ENCODE assay signal across 22 cellular contexts in genomic region chr10:128080231-128080630, GRCh38. TPM values are rescaled to one million over a fixed set of nuclear protein-coding genes. Genes with fewer than 3 reads are reported as not detected.
A peak's percentile ranks its signal among the peaks of the same experiment; 100 is the strongest.
DNase-seq lines count a peak whose midpoint lies in the region; ATAC-seq and TF ChIP-seq lines count a peak whose summit lies in the region.
"Had no signal": no experiment of that assay in that cellular context is flagged by ENCODE, and none has a peak within 500 bp of the region (broad histone marks: within the 10 kb centered on the region; RNA-seq: fewer than 3 reads in every experiment).

No MANE protein-coding gene starts in this region.

- peaks cover 17% of the 10 kb centered on the region for H3K9me3 ChIP-seq in neutrophil
- H3K9me3 ChIP-seq: SJCRH30 had no signal

- no peak overlapping the region for H3K4me3 Mint-ChIP-seq in activated naive CD8-positive, alpha-beta T cell treated with anti-CD3 and anti-CD28 coated beads, Interleukin-2, amount 10 ng/mL, durations not matched to agents 7 days and 5 days
- H3K4me3 Mint-ChIP-seq in activated naive CD8-positive, alpha-beta T cell treated with anti-CD3 and anti-CD28 coated beads, Interleukin-2, amount 50 U/mL, for 24 hours = no peak overlapping the region
- no peak overlapping the region for H3K4me3 Mint-ChIP-seq in MCF 10A (ENCODE audit: unreplicated experiment)

- 0 out of 2 replicates have a peak overlapping the region, but pooled peaks have one; percentile 13 for H3K27ac ChIP-seq in RWPE1
- no peak overlapping the region for H3K27ac ChIP-seq in coronary artery
- peak overlapping the region; percentile 54 for H3K27ac ChIP-seq in neutrophil
- H3K27ac ChIP-seq: C4-2B, HL-60, SJCRH30 had no signal

- H3K27me3 Mint-ChIP-seq in activated naive CD8-positive, alpha-beta T cell treated with anti-CD3 and anti-CD28 coated beads, Interleukin-2, amount 10 ng/mL, durations not matched to agents 7 days and 5 days = no peaks in the 10 kb centered on the region
- no peaks in the 10 kb centered on the region for H3K27me3 Mint-ChIP-seq in activated naive CD8-positive, alpha-beta T cell treated with anti-CD3 and anti-CD28 coated beads, Interleukin-2, amount 50 U/mL, for 24 hours
- H3K27me3 Mint-ChIP-seq in MCF 10A (ENCODE audit: insufficient read depth, unreplicated experiment) = no peaks in the 10 kb centered on the region

- no peaks in the 10 kb centered on the region for H3K9me3 Mint-ChIP-seq in activated naive CD8-positive, alpha-beta T cell treated with anti-CD3 and anti-CD28 coated beads, Interleukin-2, amount 10 ng/mL, durations not matched to agents 7 days and 5 days
- H3K9me3 Mint-ChIP-seq in activated naive CD8-positive, alpha-beta T cell treated with anti-CD3 and anti-CD28 coated beads, Interleukin-2, amount 50 U/mL, for 24 hours = no peaks in the 10 kb centered on the region
- no peaks in the 10 kb centered on the region for H3K9me3 Mint-ChIP-seq in MCF 10A (ENCODE audit: unreplicated experiment)

- intact Hi-C loops in MCF 10A (cut with micrococcal nuclease) = no loop called here

- no TSS peak for BruUV-seq in MCF 10A (replicated peaks; lab: Mats Ljungman, UMichigan)

- H3K27ac Mint-ChIP-seq in activated naive CD8-positive, alpha-beta T cell treated with anti-CD3 and anti-CD28 coated beads, Interleukin-2, amount 10 ng/mL, durations not matched to agents 7 days and 5 days = peak overlapping the region; percentile 19
- H3K27ac Mint-ChIP-seq in activated naive CD8-positive, alpha-beta T cell treated with anti-CD3 and anti-CD28 coated beads, Interleukin-2, amount 50 U/mL, for 24 hours = no peak overlapping the region
- no peak overlapping the region for H3K27ac Mint-ChIP-seq in MCF 10A (ENCODE audit: low read depth, unreplicated experiment)

- H3K4me1 Mint-ChIP-seq in activated naive CD8-positive, alpha-beta T cell treated with anti-CD3 and anti-CD28 coated beads, Interleukin-2, amount 10 ng/mL, durations not matched to agents 7 days and 5 days = no peaks in the 10 kb centered on the region
- H3K4me1 Mint-ChIP-seq in activated naive CD8-positive, alpha-beta T cell treated with anti-CD3 and anti-CD28 coated beads, Interleukin-2, amount 50 U/mL, for 24 hours = no peaks in the 10 kb centered on the region
- no peaks in the 10 kb centered on the region for H3K4me1 Mint-ChIP-seq in MCF 10A (ENCODE audit: insufficient read depth, unreplicated experiment)

- peaks cover 7% of the 10 kb centered on the region for H3K36me3 Mint-ChIP-seq in activated naive CD8-positive, alpha-beta T cell treated with anti-CD3 and anti-CD28 coated beads, Interleukin-2, amount 10 ng/mL, durations not matched to agents 7 days and 5 days
- H3K36me3 Mint-ChIP-seq in activated naive CD8-positive, alpha-beta T cell treated with anti-CD3 and anti-CD28 coated beads, Interleukin-2, amount 50 U/mL, for 24 hours (ENCODE audit: low read depth) = peaks cover 22% of the 10 kb centered on the region
- H3K36me3 Mint-ChIP-seq in MCF 10A (ENCODE audit: insufficient read depth, unreplicated experiment) = peaks cover 51% of the 10 kb centered on the region

- H3K36me3 ChIP-seq in neutrophil = peaks cover 100% of the 10 kb centered on the region
- H3K36me3 ChIP-seq: SJCRH30 had no signal

- POLR2A ChIA-PET in activated naive CD8-positive, alpha-beta T cell treated with anti-CD3 and anti-CD28 coated beads, Interleukin-2, amount 10 ng/mL, durations not matched to agents 7 days and 5 days (lab: Charles Lee) = no interaction called here
- POLR2A ChIA-PET in RWPE1 (lab: Yijun Ruan, JAX; ENCODE audit: low non-redundant PET) = no interaction called here
- POLR2A ChIA-PET in MCF 10A (lab: Yijun Ruan, JAX) = interaction anchor here (0.8 to 1.0 kb wide), 2 partner anchors 43 to 45 kb away, joined by 3 read pairs; no protein-coding TSS in a partner anchor

- CTCF ChIA-PET in RWPE1 (lab: Yijun Ruan, JAX) (interaction anchor here (1.2 kb wide), 1 partner anchor 11 kb away, joined by 3 read pairs; no protein-coding TSS in a partner anchor), MCF 10A (lab: Yijun Ruan, JAX) (interaction anchor here (0.6 to 14.1 kb wide), 8 partner anchors 9 to 158 kb away, joined by 3 to 187 read pairs (median 7); no protein-coding TSS in a partner anchor)

- TF ChIP-seq CTCF in RWPE1 (conservative IDR thresholded peaks at IDR 0.05; ENCODE audit: low read depth) (no peak), coronary artery (IDR thresholded peaks at IDR 0.05) (no peak), neutrophil (IDR thresholded peaks at IDR 0.05) (no peak), MCF 10A (IDR thresholded peaks at IDR 0.05; ENCODE audit: unreplicated experiment) (no peak)

- H3K27me3 ChIP-seq in neutrophil = no peaks in the 10 kb centered on the region
- H3K27me3 ChIP-seq: SJCRH30 had no signal

- H3K4me3 ChIP-seq in coronary artery = no peak overlapping the region
- no peak overlapping the region for H3K4me3 ChIP-seq in neutrophil (ENCODE audit: low read depth in 1 of 2, low read length in 1 of 2)
- H3K4me3 ChIP-seq: SJCRH30 had no signal

- no peak for DNase-seq in activated naive CD8-positive, alpha-beta T cell treated with anti-CD3 and anti-CD28 coated beads, Interleukin-2, amount 10 ng/mL, durations not matched to agents 7 days and 5 days
- DNase-seq in activated naive CD8-positive, alpha-beta T cell treated with anti-CD3 and anti-CD28 coated beads, Interleukin-2, amount 50 U/mL, for 24 hours = no peak
- no peak for DNase-seq in RWPE1 (ENCODE audit: low spot score)
- peak; percentile 40 for DNase-seq in coronary artery (ENCODE audit: low spot score)
- DNase-seq in amygdala (lab: John Stamatoyannopoulos, UW) = no peak
- no peak for DNase-seq in MCF 10A (ENCODE audit: unreplicated experiment)
- DNase-seq: AML-193, DMS79, H7, IMR-90, NCI-H1048, NCI-H1694, NCI-H2081 treated with DMSO at 0.1 percent for 48 hours, NCI-H345, NCI-H524 treated with DMSO at 0.1 percent for 48 hours, PC-3, RPMI8226, SJCRH30 had no signal

- H3K4me1 ChIP-seq in neutrophil (ENCODE audit: control insufficient read depth in 1 of 2, insufficient read depth in 1 of 2, low read depth in 1 of 2, low read length in 1 of 2) = no peaks in the 10 kb centered on the region
- H3K4me1 ChIP-seq: SJCRH30 had no signal

- no peak for ATAC-seq in activated naive CD8-positive, alpha-beta T cell treated with anti-CD3 and anti-CD28 coated beads, Interleukin-2, amount 10 ng/mL, durations not matched to agents 7 days and 5 days (ENCODE audit: low read depth)
- no peak for ATAC-seq in activated naive CD8-positive, alpha-beta T cell treated with anti-CD3 and anti-CD28 coated beads, Interleukin-2, amount 50 U/mL, for 24 hours
- ATAC-seq in HG03442 (IDR thresholded peaks at IDR 0.05; ENCODE audit: unreplicated experiment) = no peak
- ATAC-seq: PC-3 had no signal

RNA-seq across cellular contexts. Expression of gene MKI67, which starts 46.0 kb away (rescaled TPM):
- total RNA-seq in activated naive CD8-positive, alpha-beta T cell treated with anti-CD3 and anti-CD28 coated beads, Interleukin-2, amount 10 ng/mL, durations not matched to agents 7 days and 5 days = 100 to 1,000 TPM; 256 to 280 TPM
- 40.4 and 81.4 TPM in 2 replicates for total RNA-seq in MCF 10A (2022)

Comparison
In these comparisons a context has a peak if more than half of its experiments do, and no peak if none do; other contexts are left out.
1. H3K27ac ChIP-seq: peak in RWPE1 (single experiment) and neutrophil (single experiment); none in coronary artery (0 of 2).